ENCODE assay signal across 1 cellular context in genomic region chr10:17519457-17519856, GRCh38.
TF ChIP-seq lines count a peak whose summit lies in the region.

No MANE protein-coding gene starts in this region.

TF ChIP-seq in GM23338, 12 proteins besides CTCF, POLR2A, EP300 and RAD21 (continued from another document):
- TF ChIP-seq ZNF462 (CRISPR knock-in tag; IDR thresholded peaks at IDR 0.05) (no peak), POLR2AphosphoS5 (IDR thresholded peaks at IDR 0.05; ENCODE audit: low read depth) (no peak), EZH2 (IDR thresholded peaks at IDR 0.05; ENCODE audit: low read depth, unreplicated experiment) (no peak), ZNF114 (CRISPR knock-in tag; IDR thresholded peaks at IDR 0.05) (no peak), REST (IDR thresholded peaks at IDR 0.05; ENCODE audit: unreplicated experiment) (no peak), JUNB (IDR thresholded peaks at IDR 0.05; ENCODE audit: unreplicated experiment) (no peak)
